Comparison of ENCODE assay signal across 18 cellular contexts in genomic region chr15:80501453-80501852, GRCh38.
DNase-seq lines count a peak whose midpoint lies in the region; ATAC-seq and TF ChIP-seq lines count a peak whose summit lies in the region.
"Had no signal": no experiment of that assay in that cellular context is flagged by ENCODE, and none has a peak within 500 bp of the region (broad histone marks: within the 10 kb centered on the region; RNA-seq: fewer than 3 reads in every experiment).

No MANE protein-coding gene starts in this region.

- peaks cover 6% of the 10 kb centered on the region for H3K36me3 Mint-ChIP-seq in nephron (ENCODE audit: low read depth)
- H3K36me3 Mint-ChIP-seq: CD14-positive monocyte; CD4-positive, alpha-beta memory T cell had no signal

- CTCF ChIA-PET in GM10248 (lab: Yijun Ruan, JAX) = no interaction called here

- H3K9me3 Mint-ChIP-seq in nephron = no peaks in the 10 kb centered on the region

- DNase-seq in ELF-1 (ENCODE audit: low read depth, low spot score) (peak; percentile 54), dorsolateral prefrontal cortex (no peak), retina (peak; percentile 32), GM10248 (ENCODE audit: extremely low spot score) (no peak), HCEC 1CT (no peak), amniotic stem cell (lab: John Stamatoyannopoulos, UW) (no peak)
- DNase-seq: 8988T; CD4-positive, alpha-beta memory T cell; DMS153; DMS79; GF-D8 had no signal

- H3K4me1 Mint-ChIP-seq in nephron = peaks cover 63% of the 10 kb centered on the region
- H3K4me1 Mint-ChIP-seq: CD14-positive monocyte; CD4-positive, alpha-beta memory T cell; IgD-negative memory B cell had no signal

- intact Hi-C loops in dorsolateral prefrontal cortex (cut with DNase I) = no loop called here

- no peak for ATAC-seq in HG02763 (IDR thresholded peaks at IDR 0.05; ENCODE audit: unreplicated experiment)
- ATAC-seq: GM12878 had no signal

- POLR2A ChIA-PET in GM10248 (lab: Yijun Ruan, JAX) = no interaction called here

- peak overlapping the region in 2 of 3 experiments; percentile 13 to 37 for H3K27ac Mint-ChIP-seq in nephron
- H3K27ac Mint-ChIP-seq: CD14-positive monocyte; CD4-positive, alpha-beta memory T cell had no signal

- H3K4me3 Mint-ChIP-seq in nephron = no peak overlapping the region
- H3K4me3 Mint-ChIP-seq: CD14-positive monocyte; CD4-positive, alpha-beta memory T cell; IgD-negative memory B cell had no signal

- H3K27me3 Mint-ChIP-seq in nephron (ENCODE audit: low read depth) = no peaks in the 10 kb centered on the region

- TF ChIP-seq CTCF in dorsolateral prefrontal cortex (IDR thresholded peaks at IDR 0.05 in 54 of 56, conservative IDR thresholded peaks at IDR 0.05 in 2 of 56; ENCODE audit: low read depth in 1 of 56, partially characterized antibody in 56 of 56) (no peak), nephron (IDR thresholded peaks at IDR 0.05; ENCODE audit: unreplicated experiment in 3 of 3) (no peak), GM10248 (IDR thresholded peaks at IDR 0.05; ENCODE audit: control extremely low read depth, extremely low read depth, low read depth, missing control alignments) (no peak)

- H3K4me3 ChIP-seq in dorsolateral prefrontal cortex = no peak overlapping the region
- H3K4me3 ChIP-seq: BLaER1, GM12878, HAP-1 had no signal

- H3K27ac ChIP-seq in dorsolateral prefrontal cortex = peak overlapping the region in 44 of 59 donors; percentile 4 to 82 (median 56)
- H3K27ac ChIP-seq: BLaER1 had no signal

- no peaks in the 10 kb centered on the region for H3K27me3 ChIP-seq in dorsolateral prefrontal cortex
- H3K27me3 ChIP-seq: BLaER1 had no signal

Comparison
In these comparisons a context has a peak if more than half of its experiments do, and no peak if none do; other contexts are left out.
1. DNase-seq: peak in ELF-1 (single experiment) and retina (single experiment); none in dorsolateral prefrontal cortex (0 of 10), GM10248 (single experiment), HCEC 1CT (single experiment) and amniotic stem cell (single experiment).